9 cellular contexts compared by ENCODE assay signal in genomic region chr4:56386091-56386490, GRCh38. TPM values are rescaled to one million over a fixed set of nuclear protein-coding genes. Genes with fewer than 3 reads are reported as not detected.
DNase-seq lines count a peak whose midpoint lies in the region; ATAC-seq and TF ChIP-seq lines count a peak whose summit lies in the region.
"Had no signal": no experiment of that assay in that cellular context is flagged by ENCODE, and none has a peak within 500 bp of the region (broad histone marks: within the 10 kb centered on the region; RNA-seq: fewer than 3 reads in every experiment).

No MANE protein-coding gene starts in this region.

- CTCF ChIA-PET in activated CD8-positive, alpha-beta T cell treated with anti-CD3 and anti-CD28 coated beads for 36 hours (lab: Charles Lee): interaction anchor here (1.5 kb wide), 1 partner anchor 50 kb away, joined by 10 read pairs; the partner anchor contains the start of genes PAICS and PPAT

- POLR2A ChIA-PET in activated CD8-positive, alpha-beta T cell treated with anti-CD3 and anti-CD28 coated beads for 36 hours (lab: Charles Lee): interaction anchor here (1.7 to 3.4 kb wide), 3 partner anchors 13 to 50 kb away, joined by 4 to 51 read pairs (median 11); partner anchors contain the start of genes PAICS and PPAT

- peak overlapping the region; percentile 99 for H3K4me3 ChIP-seq in iPS-18a (ENCODE audit: low read length)
- H3K4me3 ChIP-seq in stomach smooth muscle (ENCODE audit: low read length in 2 of 2): peak overlapping the region; percentile 40 to 43

- H3K27me3 Mint-ChIP-seq in activated T-cell treated with anti-CD3 and anti-CD28 coated beads, Interleukin-2, amount 50 U/mL, for 24 hours: no peaks in the 10 kb centered on the region
- no peaks in the 10 kb centered on the region for H3K27me3 Mint-ChIP-seq in activated CD8-positive, alpha-beta T cell treated with anti-CD3 and anti-CD28 coated beads for 36 hours

- intact Hi-C loops in activated CD8-positive, alpha-beta T cell treated with anti-CD3 and anti-CD28 coated beads for 36 hours (cut with micrococcal nuclease): loop anchor here (5.0 kb wide), 1 partner anchor 51 kb away; the partner anchor contains the start of genes PAICS and PPAT

- peak overlapping the region; percentile 94 for H3K9ac ChIP-seq in iPS-18a (ENCODE audit: low read length)
- H3K9ac ChIP-seq in stomach smooth muscle (ENCODE audit: low read length in 2 of 2): no peak overlapping the region

- H3K9me3 ChIP-seq in iPS-18a (ENCODE audit: control insufficient read depth, low read depth, low read length): no peaks in the 10 kb centered on the region
- no peaks in the 10 kb centered on the region for H3K9me3 ChIP-seq in stomach smooth muscle (ENCODE audit: control insufficient read depth in 2 of 2, low read length in 2 of 2)

- H3K36me3 ChIP-seq in iPS-18a (ENCODE audit: control insufficient read depth, low read depth, low read length): no peaks in the 10 kb centered on the region
- H3K36me3 ChIP-seq in stomach smooth muscle (ENCODE audit: control insufficient read depth in 2 of 2, insufficient read depth in 2 of 2, low read length in 2 of 2): no peaks in the 10 kb centered on the region

- peaks cover 39% of the 10 kb centered on the region for H3K36me3 Mint-ChIP-seq in activated T-cell treated with anti-CD3 and anti-CD28 coated beads, Interleukin-2, amount 50 U/mL, for 24 hours (ENCODE audit: low read depth)
- H3K36me3 Mint-ChIP-seq in activated CD8-positive, alpha-beta T cell treated with anti-CD3 and anti-CD28 coated beads for 36 hours (ENCODE audit: low read depth): peaks cover 7% of the 10 kb centered on the region

- H3K9me3 Mint-ChIP-seq in activated T-cell treated with anti-CD3 and anti-CD28 coated beads, Interleukin-2, amount 50 U/mL, for 24 hours: no peaks in the 10 kb centered on the region
- no peaks in the 10 kb centered on the region for H3K9me3 Mint-ChIP-seq in activated CD8-positive, alpha-beta T cell treated with anti-CD3 and anti-CD28 coated beads for 36 hours

- H3K4me3 Mint-ChIP-seq in activated T-cell treated with anti-CD3 and anti-CD28 coated beads, Interleukin-2, amount 50 U/mL, for 24 hours: peak overlapping the region; percentile 93
- peak overlapping the region; percentile 93 for H3K4me3 Mint-ChIP-seq in activated CD8-positive, alpha-beta T cell treated with anti-CD3 and anti-CD28 coated beads for 36 hours

- no peak for TF ChIP-seq CTCF in activated CD8-positive, alpha-beta T cell treated with anti-CD3 and anti-CD28 coated beads for 36 hours (IDR thresholded peaks at IDR 0.05)
- TF ChIP-seq CTCF in GM13977 (IDR thresholded peaks at IDR 0.05; ENCODE audit: extremely low read depth, insufficient read depth, missing control alignments): no peak

- H3K27me3 ChIP-seq in iPS-18a (ENCODE audit: control insufficient read depth, insufficient read depth, low read length) (no peaks in the 10 kb centered on the region), stomach smooth muscle (ENCODE audit: control insufficient read depth in 1 of 2, insufficient read depth in 2 of 2, low read length in 2 of 2) (no peaks in the 10 kb centered on the region)

- H3K4me1 ChIP-seq in iPS-18a (ENCODE audit: control insufficient read depth, low read depth, low read length) (peaks cover 9% of the 10 kb centered on the region), stomach smooth muscle (ENCODE audit: control insufficient read depth, insufficient read depth, low read length) (peaks cover 8% of the 10 kb centered on the region)

- in situ Hi-C loops in GM13977 (cut with MboI; ENCODE audit: low pct_unique_long_range_greater_than_20kb, low sequenced_read_pairs, unreplicated experiment): no loop called here

- no peak for DNase-seq in activated T-cell treated with anti-CD3 and anti-CD28 coated beads, Interleukin-2, amount 50 U/mL, for 24 hours
- DNase-seq in activated T-cell treated with anti-CD3 and anti-CD28 coated beads, Interleukin-2, amount 50 U/mL, for 1 hour: no peak
- DNase-seq in activated CD8-positive, alpha-beta T cell treated with anti-CD3 and anti-CD28 coated beads for 36 hours: no peak
- no peak for DNase-seq in germinal center (ENCODE audit: low spot score)
- no peak for DNase-seq in NCI-H526 (lab: John Stamatoyannopoulos, UW)
- no peak for DNase-seq in GM13977 (ENCODE audit: low spot score)
- DNase-seq: activated CD4-positive, alpha-beta T cell treated with anti-CD3 and anti-CD28 coated beads, Interleukin-2, amount 50 U/mL, for 4 hours had no signal

- H3K27ac ChIP-seq in iPS-18a (ENCODE audit: low read length) (no peak overlapping the region), stomach smooth muscle (ENCODE audit: low read length) (peak overlapping the region; percentile 94)

- peak overlapping the region; percentile 100 for H3K27ac Mint-ChIP-seq in activated T-cell treated with anti-CD3 and anti-CD28 coated beads, Interleukin-2, amount 50 U/mL, for 24 hours
- H3K27ac Mint-ChIP-seq in activated CD8-positive, alpha-beta T cell treated with anti-CD3 and anti-CD28 coated beads for 36 hours: peak overlapping the region; percentile 99

- H3K4me1 Mint-ChIP-seq in activated T-cell treated with anti-CD3 and anti-CD28 coated beads, Interleukin-2, amount 50 U/mL, for 24 hours (ENCODE audit: low read depth): peaks cover 38% of the 10 kb centered on the region
- H3K4me1 Mint-ChIP-seq in activated CD8-positive, alpha-beta T cell treated with anti-CD3 and anti-CD28 coated beads for 36 hours (ENCODE audit: low read depth): peaks cover 37% of the 10 kb centered on the region

- ATAC-seq in activated CD8-positive, alpha-beta T cell treated with anti-CD3 and anti-CD28 coated beads for 36 hours: no peak

RNA-seq across cellular contexts. Expression of gene AASDH, which starts 1.2 kb away (rescaled TPM):
- 10 to 100 TPM; 14.5 to 14.7 TPM for total RNA-seq in activated CD8-positive, alpha-beta T cell treated with anti-CD3 and anti-CD28 coated beads for 36 hours

RNA-seq across cellular contexts. Expression of gene PPAT, which starts 49.3 kb away (rescaled TPM):
- total RNA-seq in activated CD8-positive, alpha-beta T cell treated with anti-CD3 and anti-CD28 coated beads for 36 hours: 10 to 100 TPM; 44.1 to 46.9 TPM

RNA-seq across cellular contexts. Expression of gene PAICS, which starts 50.0 kb away (rescaled TPM):
- total RNA-seq in activated CD8-positive, alpha-beta T cell treated with anti-CD3 and anti-CD28 coated beads for 36 hours: 100 to 1,000 TPM; 436 to 437 TPM
